Comparison of ENCODE assay signal across 8 cellular contexts in the genomic region with DNA sequence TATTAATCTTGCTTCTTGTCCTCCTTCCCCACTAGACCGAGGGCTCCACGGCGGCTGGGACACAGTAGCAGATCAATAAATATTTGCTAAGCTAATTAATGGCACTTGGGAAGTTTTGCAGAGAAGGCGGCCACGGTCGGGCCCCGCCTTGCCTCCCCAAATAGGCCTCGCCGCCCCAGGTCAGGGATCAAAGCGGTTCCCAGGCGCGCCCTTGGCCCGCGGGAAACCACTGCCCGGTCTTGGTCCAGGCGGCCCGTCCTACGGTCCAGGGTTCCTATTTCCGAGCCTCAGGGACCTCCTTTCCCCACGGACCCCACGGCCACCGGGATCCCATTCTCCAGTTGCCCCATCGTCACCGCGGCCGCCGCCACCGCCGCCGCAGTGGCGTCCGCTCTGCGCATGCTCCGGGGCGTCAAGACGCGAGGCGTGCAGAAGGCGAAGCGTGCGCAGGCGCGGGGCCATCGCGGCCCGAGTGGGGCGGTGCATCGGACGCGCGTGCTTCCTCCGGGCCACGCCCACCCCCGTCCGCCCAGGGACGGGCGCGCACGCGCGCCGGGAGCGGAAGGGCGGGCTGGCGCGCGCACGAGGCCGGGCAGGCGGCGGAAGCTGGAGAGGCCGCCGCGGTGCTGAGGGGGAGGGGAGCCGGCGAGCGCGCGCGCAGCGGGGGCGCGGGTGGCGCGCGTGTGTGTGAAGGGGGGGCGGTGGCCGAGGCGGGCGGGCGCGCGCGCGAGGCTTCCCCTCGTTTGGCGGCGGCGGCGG. TPM values are rescaled to one million over a fixed set of nuclear protein-coding genes. Genes with fewer than 3 reads are reported as not detected.
DNase-seq lines count a peak whose midpoint lies in the region; ATAC-seq and TF ChIP-seq lines count a peak whose summit lies in the region.

A gene (plus strand): TSS at position 717 of the 759 bp plus-strand sequence. CDS start 23,122 bp downstream, outside the sequence.

- H3K27ac ChIP-seq in left ventricle myocardium inferior (replicated peaks) = peak within 1 kb of the TSS; percentile 95
- H3K27ac ChIP-seq in upper lobe of right lung = peak within 1 kb of the TSS; percentile 97

- no peaks in the 10 kb centered on the region for H3K9me3 Mint-ChIP-seq in progenitor cell of endocrine pancreas (ENCODE audit: low read depth)

- in situ Hi-C loops in GM13977 (cut with MboI; ENCODE audit: low pct_unique_long_range_greater_than_20kb, low sequenced_read_pairs, unreplicated experiment) = no loop called here

- H3K4me3 ChIP-seq in left ventricle myocardium inferior (peak within 1 kb of the TSS; percentile 94), upper lobe of right lung (peak within 1 kb of the TSS; percentile 85)

- H3K27ac Mint-ChIP-seq in T-helper 17 cell (peak within 1 kb of the TSS; percentile 88), progenitor cell of endocrine pancreas (peak within 1 kb of the TSS; percentile 98)

- no peaks in the 10 kb centered on the region for H3K27me3 Mint-ChIP-seq in T-helper 17 cell
- no peaks in the 10 kb centered on the region for H3K27me3 Mint-ChIP-seq in progenitor cell of endocrine pancreas

- H3K36me3 ChIP-seq in left ventricle myocardium inferior = no peaks in the 10 kb centered on the region
- no peaks in the 10 kb centered on the region for H3K36me3 ChIP-seq in upper lobe of right lung

- ATAC-seq in HG02885 (IDR thresholded peaks at IDR 0.05; ENCODE audit: poor library complexity, unreplicated experiment) = peak; percentile 83
- peak; percentile 85 for ATAC-seq in T-helper 17 cell
- ATAC-seq in upper lobe of right lung = peak; percentile 97

- TF ChIP-seq CTCF in GM13977 (IDR thresholded peaks at IDR 0.05; ENCODE audit: extremely low read depth, insufficient read depth, missing control alignments) (no peak), left ventricle myocardium inferior (IDR thresholded peaks at IDR 0.05; ENCODE audit: borderline replicate concordance) (no peak), progenitor cell of endocrine pancreas (IDR thresholded peaks at IDR 0.05; ENCODE audit: unreplicated experiment) (no peak), upper lobe of right lung (IDR thresholded peaks at IDR 0.05) (no peak)

- H3K4me3 Mint-ChIP-seq in T-helper 17 cell (peak within 1 kb of the TSS; percentile 88), progenitor cell of endocrine pancreas (ENCODE audit: low read depth) (peak within 1 kb of the TSS; percentile 89)

- DNase-seq in GM13977 (ENCODE audit: low spot score) (peak; percentile 100), NCI-H187 (lab: John Stamatoyannopoulos, UW) (peak; percentile 80 to 88), T-helper 17 cell (peak; percentile 99 to 100 (median 99)), amygdala (lab: John Stamatoyannopoulos, UW) (peak in 55 of 56 donors; percentile 44 to 98 (median 89)), left ventricle myocardium inferior (peak; percentile 98), progenitor cell of endocrine pancreas (ENCODE audit: low spot score, unreplicated experiment) (peak; percentile 99), upper lobe of right lung (peak; percentile 99)

- H3K9me3 ChIP-seq in T-helper 17 cell (ENCODE audit: control insufficient read depth, low read length, poor library complexity, severe bottlenecking) = no peaks in the 10 kb centered on the region
- no peaks in the 10 kb centered on the region for H3K9me3 ChIP-seq in left ventricle myocardium inferior (replicated peaks)
- H3K9me3 ChIP-seq in upper lobe of right lung = no peaks in the 10 kb centered on the region

- H3K36me3 Mint-ChIP-seq in T-helper 17 cell (ENCODE audit: low read depth) (no peaks in the 10 kb centered on the region), progenitor cell of endocrine pancreas (ENCODE audit: insufficient read depth) (peaks cover 4% of the 10 kb centered on the region)

- H3K4me1 Mint-ChIP-seq in T-helper 17 cell = peaks cover 22% of the 10 kb centered on the region
- H3K4me1 Mint-ChIP-seq in progenitor cell of endocrine pancreas (ENCODE audit: low read depth) = peaks cover 18% of the 10 kb centered on the region

- intact Hi-C loops in left ventricle myocardium inferior (cut with micrococcal nuclease) (no loop called here), upper lobe of right lung (cut with DNase I) (no loop called here)

- H3K27me3 ChIP-seq in left ventricle myocardium inferior (ENCODE audit: low read depth) (no peaks in the 10 kb centered on the region), upper lobe of right lung (no peaks in the 10 kb centered on the region)

- H3K4me1 ChIP-seq in left ventricle myocardium inferior (peaks cover 26% of the 10 kb centered on the region), upper lobe of right lung (peaks cover 22% of the 10 kb centered on the region)

RNA-seq across cellular contexts. Expression of the gene that starts here (rescaled TPM):
- total RNA-seq in T-helper 17 cell = 10 to 100 TPM; 93.9 to 94.0 TPM
- total RNA-seq in left ventricle myocardium inferior = 38.8 TPM
- 327 and 334 TPM in 2 replicates for total RNA-seq in progenitor cell of endocrine pancreas
- 95.6 TPM for total RNA-seq in upper lobe of right lung

Comparison
In these comparisons a context has a peak if more than half of its experiments do, and no peak if none do; other contexts are left out.
1. Peak in every context shown above with its lines: DNase-seq, ATAC-seq, H3K4me3 ChIP-seq and H3K27ac ChIP-seq.